Comparison of ENCODE assay signal across 20 cellular contexts in genomic region chr16:79164378-79164720, GRCh38.
DNase-seq lines count a peak whose midpoint lies in the region; ATAC-seq and TF ChIP-seq lines count a peak whose summit lies in the region.
"Had no signal": no experiment of that assay in that cellular context is flagged by ENCODE, and none has a peak within 500 bp of the region (broad histone marks: within the 10 kb centered on the region; RNA-seq: fewer than 3 reads in every experiment).

No MANE protein-coding gene starts in this region.

- ATAC-seq in GM19467 (IDR thresholded peaks at IDR 0.05; ENCODE audit: unreplicated experiment): no peak
- ATAC-seq in HG03108 (IDR thresholded peaks at IDR 0.05; ENCODE audit: unreplicated experiment): no peak
- ATAC-seq: foreskin keratinocyte, psoas muscle had no signal

- H3K27ac Mint-ChIP-seq in CD14-positive monocyte: peak overlapping the region; percentile 37 to 96 (median 71)
- H3K27ac Mint-ChIP-seq: activated CD4-positive, alpha-beta memory T cell treated with anti-CD3 and anti-CD28 coated beads for 36 hours had no signal

- peak overlapping the region; percentile 48 for H3K4me2 ChIP-seq in osteoblast (ENCODE audit: insufficient read depth, low read length)
- H3K4me2 ChIP-seq: KMS-11 had no signal

- H3K4me1 Mint-ChIP-seq in CD14-positive monocyte: peaks cover 28% of the 10 kb centered on the region

- H4K20me1 ChIP-seq in osteoblast (ENCODE audit: insufficient read depth, low read length): no peaks in the 10 kb centered on the region

- H3K4me1 ChIP-seq in osteoblast (ENCODE audit: insufficient read depth, low read length): no peaks in the 10 kb centered on the region
- H3K4me1 ChIP-seq: psoas muscle had no signal

- no peak overlapping the region for H3K4me3 ChIP-seq in HL-60 (replicated peaks; ENCODE audit: insufficient read depth, low read length)
- peak overlapping the region; percentile 30 for H3K4me3 ChIP-seq in epithelial cell of proximal tubule (ENCODE audit: low read depth, low read length)
- no peak overlapping the region for H3K4me3 ChIP-seq in osteoblast (ENCODE audit: insufficient read depth, low read length)
- H3K4me3 ChIP-seq: psoas muscle, suprapubic skin had no signal

- H3K9me3 Mint-ChIP-seq in CD14-positive monocyte: peaks cover 0 to 7% (median 1%) of the 10 kb centered on the region in 7 donors

- H3K27me3 Mint-ChIP-seq in CD14-positive monocyte (ENCODE audit: low read depth in 3 of 3): peaks cover 0 to 3% (median 0%) of the 10 kb centered on the region in 3 donors
- H3K27me3 Mint-ChIP-seq: activated CD4-positive, alpha-beta memory T cell treated with anti-CD3 and anti-CD28 coated beads for 36 hours; activated T-cell treated with anti-CD3 and anti-CD28 coated beads, Interleukin-2, amount 50 U/mL, for 24 hours had no signal

- DNase-seq in CD14-positive monocyte (ENCODE audit: low spot score): no peak
- no peak for DNase-seq in HL-60 (ENCODE audit: low read depth in 1 of 2, low spot score in 1 of 2)
- DNase-seq in epithelial cell of proximal tubule (ENCODE audit: low read depth): no peak
- no peak for DNase-seq in osteoblast (ENCODE audit: insufficient read length, low spot score, missing footprints)
- no peak for DNase-seq in SHP77 (lab: John Stamatoyannopoulos, UW)
- DNase-seq: activated CD4-positive, alpha-beta memory T cell treated with anti-CD3 and anti-CD28 coated beads for 36 hours; activated T-cell treated with anti-CD3 and anti-CD28 coated beads, Interleukin-2, amount 50 U/mL, for 24 hours; COR-L47; foreskin keratinocyte; hippocampal formation; islet precursor cell; naive B cell; NCI-H1105 treated with DMSO at 0.1 percent for 48 hours; NCI-H69; psoas muscle had no signal

- H3K36me3 Mint-ChIP-seq in CD14-positive monocyte: no peaks in the 10 kb centered on the region

- TF ChIP-seq CTCF in CD14-positive monocyte (IDR thresholded peaks at IDR 0.05): no peak
- TF ChIP-seq CTCF in HL-60 (IDR thresholded peaks at IDR 0.05; ENCODE audit: insufficient read depth, low read length): no peak
- no peak for TF ChIP-seq CTCF in epithelial cell of proximal tubule (conservative IDR thresholded peaks at IDR 0.05; ENCODE audit: low read depth, low read length)
- TF ChIP-seq CTCF in osteoblast (IDR thresholded peaks at IDR 0.05; ENCODE audit: extremely low read depth, low read depth, low read length): no peak

- H3K27me3 ChIP-seq in HL-60 (ENCODE audit: insufficient read depth, poor library complexity, severe bottlenecking): no peaks in the 10 kb centered on the region
- no peaks in the 10 kb centered on the region for H3K27me3 ChIP-seq in osteoblast (ENCODE audit: insufficient read depth, low read length)
- H3K27me3 ChIP-seq: foreskin keratinocyte, suprapubic skin had no signal

- no peak overlapping the region for H2AFZ ChIP-seq in osteoblast (ENCODE audit: low read length)

- peaks cover 4% of the 10 kb centered on the region for H3K9me3 ChIP-seq in osteoblast (ENCODE audit: low read depth, low read length)
- H3K9me3 ChIP-seq: psoas muscle, suprapubic skin had no signal

- no peaks in the 10 kb centered on the region for H3K36me3 ChIP-seq in osteoblast (ENCODE audit: insufficient read depth, low read length)
- H3K36me3 ChIP-seq: suprapubic skin had no signal

- intact Hi-C loops in CD14-positive monocyte (cut with micrococcal nuclease): no loop called here

- H3K4me3 Mint-ChIP-seq in CD14-positive monocyte: peak overlapping the region; percentile 57 to 86

- no peaks in the 10 kb centered on the region for H3K79me2 ChIP-seq in osteoblast (ENCODE audit: insufficient read depth, low read length)

- H3K27ac ChIP-seq in HL-60 (replicated peaks) (peak overlapping the region; percentile 39), osteoblast (ENCODE audit: low read depth, low read length) (no peak overlapping the region)
- H3K27ac ChIP-seq: epithelial cell of prostate, foreskin keratinocyte, KMS-11, psoas muscle, suprapubic skin had no signal
